In genomic region chr5:172689801-172690200, GRCh38 we compare ENCODE assay signal across 18 cellular contexts. TPM values are rescaled to one million over a fixed set of nuclear protein-coding genes. Genes with fewer than 3 reads are reported as not detected.
DNase-seq lines count a peak whose midpoint lies in the region; ATAC-seq, FAIRE-seq and TF ChIP-seq lines count a peak whose summit lies in the region.
"Had no signal": no experiment of that assay in that cellular context is flagged by ENCODE, and none has a peak within 500 bp of the region (broad histone marks: within the 10 kb centered on the region; RNA-seq: fewer than 3 reads in every experiment).

No MANE protein-coding gene starts in this region.

- H2AFZ ChIP-seq in GM12878 (ENCODE audit: control insufficient read depth, low read depth, low read length) = no peak overlapping the region
- H2AFZ ChIP-seq in osteoblast (ENCODE audit: low read length) = no peak overlapping the region

- no peak for TF ChIP-seq RAD21 in GM12878 (IDR thresholded peaks at IDR 0.05; ENCODE audit: insufficient read depth, low read depth, low read length)

- CTCF ChIA-PET in GM12878 (lab: Yijun Ruan, JAX) = no interaction called here

- peaks cover 25 to 98% (median 86%) of the 10 kb centered on the region in 9 donors for H3K4me1 ChIP-seq in heart right ventricle
- peaks cover 30% of the 10 kb centered on the region for H3K4me1 ChIP-seq in GM12878 (ENCODE audit: control insufficient read depth, insufficient read depth, low read length)
- H3K4me1 ChIP-seq in osteoblast (ENCODE audit: insufficient read depth, low read length) = peaks cover 4% of the 10 kb centered on the region
- peaks cover 12 to 25% (median 19%) of the 10 kb centered on the region in 4 donors for H3K4me1 ChIP-seq in upper lobe of left lung

- TF ChIP-seq EP300 in GM12878 (IDR thresholded peaks at IDR 0.05; ENCODE audit: borderline replicate concordance in 1 of 2, control insufficient read depth in 1 of 2, low read depth in 2 of 2, low read length in 2 of 2) (no peak), upper lobe of left lung (IDR thresholded peaks at IDR 0.05) (no peak)

- H3K27ac ChIP-seq in heart right ventricle (peak overlapping the region in 9 of 10 donors; percentile 26 to 92 (median 64)), GM12878 (ENCODE audit: control insufficient read depth, insufficient read depth) (no peak overlapping the region), osteoblast (ENCODE audit: low read depth, low read length) (no peak overlapping the region), upper lobe of left lung (peak overlapping the region; percentile 31 to 68 (median 50))

- H3K36me3 ChIP-seq in heart right ventricle (peaks cover 0 to 61% (median 4%) of the 10 kb centered on the region in 9 donors), GM12878 (ENCODE audit: control insufficient read depth in 2 of 2, insufficient read depth in 2 of 2, low read length in 1 of 2) (no peaks in the 10 kb centered on the region), osteoblast (ENCODE audit: insufficient read depth, low read length) (no peaks in the 10 kb centered on the region), upper lobe of left lung (peaks cover 0 to 21% (median 5%) of the 10 kb centered on the region in 4 donors)

- SMC1A ChIA-PET in GM12878 (lab: Charles Lee; ENCODE audit: uncharacterized antibody, unreplicated experiment) = interaction anchor here (0.8 kb wide), 1 partner anchor 22 kb away, joined by 3 read pairs; no protein-coding TSS in a partner anchor

- H3K79me2 ChIP-seq in GM12878 (ENCODE audit: control insufficient read depth, insufficient read depth, low read length) (no peaks in the 10 kb centered on the region), osteoblast (ENCODE audit: insufficient read depth, low read length) (no peaks in the 10 kb centered on the region)

- POLR2A ChIA-PET in GM12878 (lab: Charles Lee) = no interaction called here

- H3K4me2 ChIP-seq in GM12878 (ENCODE audit: control insufficient read depth, insufficient read depth) = 0 out of 2 replicates have a peak overlapping the region, but pooled peaks have one; percentile 18
- H3K4me2 ChIP-seq in osteoblast (ENCODE audit: insufficient read depth, low read length) = no peak overlapping the region

- no peaks in the 10 kb centered on the region for H4K20me1 ChIP-seq in GM12878 (ENCODE audit: control insufficient read depth, insufficient read depth)
- H4K20me1 ChIP-seq in osteoblast (ENCODE audit: insufficient read depth, low read length) = no peaks in the 10 kb centered on the region

- RAD21 ChIA-PET in GM12878 (lab: Charles Lee; ENCODE audit: unreplicated experiment) = no interaction called here

- intact Hi-C loops in heart right ventricle (cut with DNase I) (loop anchor here in 9 of 10 donors (2.0 to 10.0 kb wide), 8 partner anchors 42 to 135 kb away; partner anchors contain the start of gene NEURL1B (in 4 of the 9)), cardiac septum (cut with DNase I) (no loop called here), GM12878 (cut with micrococcal nuclease; ENCODE audit: unreplicated experiment) (loop anchor here (10.0 kb wide), 1 partner anchor 585 kb away; no protein-coding TSS in a partner anchor)

- BruUV-seq in GM12878 (replicated peaks; lab: Mats Ljungman, UMichigan) = no TSS peak

- in situ Hi-C loops in GM12878 (cut with MboI) = no loop called here

- TF ChIP-seq CTCF in heart right ventricle (IDR thresholded peaks at IDR 0.05) = no peak
- no peak for TF ChIP-seq CTCF in GM12878 (IDR thresholded peaks at IDR 0.05 in 2 of 3, conservative IDR thresholded peaks at IDR 0.05 in 1 of 3; ENCODE audit: control insufficient read depth in 2 of 3, extremely low read depth in 1 of 3, insufficient read depth in 1 of 3, low read depth in 3 of 3, low read length in 3 of 3)
- TF ChIP-seq CTCF in osteoblast (IDR thresholded peaks at IDR 0.05; ENCODE audit: extremely low read depth, low read depth, low read length) = no peak
- TF ChIP-seq CTCF in upper lobe of left lung (IDR thresholded peaks at IDR 0.05) = no peak

- no peak for TF ChIP-seq POLR2A in GM12878 (IDR thresholded peaks at IDR 0.05; ENCODE audit: low read depth, low read length)
- no peak for TF ChIP-seq POLR2A in upper lobe of left lung (IDR thresholded peaks at IDR 0.05)

- ATAC-seq in heart right ventricle = peak in 1 of 8 donors; percentile 7
- peak; percentile 12 for ATAC-seq in GM12878
- no peak for ATAC-seq in upper lobe of left lung (ENCODE audit: low FRiP score in 2 of 2)
- ATAC-seq in GM21447 (IDR thresholded peaks at IDR 0.05; ENCODE audit: unreplicated experiment) = no peak
- no peak for ATAC-seq in HG02973 (IDR thresholded peaks at IDR 0.05; ENCODE audit: unreplicated experiment)

- H3K9me3 ChIP-seq in heart right ventricle (no peaks in the 10 kb centered on the region), GM12878 (replicated peaks; ENCODE audit: control insufficient read depth, insufficient read depth, low read length) (no peaks in the 10 kb centered on the region), osteoblast (ENCODE audit: low read depth, low read length) (no peaks in the 10 kb centered on the region), upper lobe of left lung (no peaks in the 10 kb centered on the region)

- no peaks in the 10 kb centered on the region for H3K27me3 ChIP-seq in heart right ventricle
- no peaks in the 10 kb centered on the region for H3K27me3 ChIP-seq in GM12878 (replicated peaks in 1 of 2; ENCODE audit: control insufficient read depth in 2 of 2, insufficient read depth in 2 of 2, low read length in 1 of 2)
- H3K27me3 ChIP-seq in osteoblast (ENCODE audit: insufficient read depth, low read length) = no peaks in the 10 kb centered on the region
- H3K27me3 ChIP-seq in upper lobe of left lung = no peaks in the 10 kb centered on the region

- DNase-seq in heart right ventricle (no peak), cardiac septum (ENCODE audit: low spot score) (no peak), GM12878 (ENCODE audit: low read depth, low spot score) (no peak), osteoblast (ENCODE audit: insufficient read length, low spot score, missing footprints) (peak; percentile 44), upper lobe of left lung (no peak), HuH-7.5 (ENCODE audit: low spot score) (no peak)
- DNase-seq: activated gamma-delta T cell treated with Interleukin-2 at 50 U/mL for 16 hours; amniotic stem cell; EL; MM.1S; naive B cell; NCI-H187; NCI-H510A; SIG-M5; stimulated activated CD4-positive, alpha-beta T cell treated with anti-CD3 and anti-CD28 coated beads, Interleukin-12 subunit alpha, Interleukin-12 subunit beta, amount 100 ng/mL, for 4 hours had no signal

- WGBS in heart right ventricle, 2 donors = 72 to 80% methylated on average over 10 of the region's 10 CpGs
- 19% methylated on average over 10 of the region's 10 CpGs for WGBS in GM12878 (ENCODE audit: insufficient coverage, insufficient replicate concordance, low lambda C conversion rate, missing lambda C conversion rate)
- 87 to 88% methylated on average over 5 to 9 of the region's 10 CpGs for WGBS in upper lobe of left lung, 2 donors

- H3K9ac ChIP-seq in GM12878 (ENCODE audit: control insufficient read depth, insufficient read depth, low read length) = no peak overlapping the region; the same call in 1 of the 2 replicates

- H3K4me3 ChIP-seq in heart right ventricle (no peak overlapping the region), GM12878 (no peak overlapping the region), osteoblast (ENCODE audit: insufficient read depth, low read length) (no peak overlapping the region), upper lobe of left lung (no peak overlapping the region)

- FAIRE-seq in GM12878 (lab: Jason Lieb, UNC) = no peak
- FAIRE-seq: urothelium cell line had no signal

TF ChIP-seq in GM12878, 131 proteins besides CTCF, POLR2A, EP300 and RAD21:
- peak; percentile 58 for TF ChIP-seq USF1 (IDR thresholded peaks at IDR 0.05; ENCODE audit: borderline replicate concordance, extremely low read length, insufficient read depth, low read depth, low read length)
- no peak for TF ChIP-seq E2F4 (IDR thresholded peaks at IDR 0.05; ENCODE audit: low read depth, low read length)

RNA-seq across cellular contexts. Expression of gene NEURL1B, which starts 48.7 kb away (rescaled TPM):
- total RNA-seq in heart right ventricle (10 to 100 TPM; 14.4 to 45.8 (median 21.6) TPM), cardiac septum (19.7 TPM), GM12878 (2014; rRNA removed) (0.05 and 0.28 TPM in 2 replicates), GM12878 (2014; rRNA removed; fragmentation: Illumina TruSeq; extraction: Trizol) (0.04 and 0.05 TPM in 2 replicates), GM12878 (2021) (0.16 and 0.26 TPM in 2 replicates), osteoblast (0.29 and 0.36 TPM in 2 replicates), upper lobe of left lung (10 to 100 TPM in 4 of 6 donors, 1 to 10 TPM in 2; 6.3 to 29.4 (median 15.1) TPM)
- polyA plus RNA-seq in heart right ventricle (10 to 100 TPM; 16.7 to 29.1 TPM), GM12878 (2011; rRNA removed) (0.03 and 0.05 TPM in 2 replicates), GM12878 (2014; fragmentation: Illumina TruSeq; extraction: Trizol) (0.04 TPM in 1 of 2 replicates, not detected in the other), GM12878 (2014; fragmentation: Nextera tagmentation; extraction: Ambion mirVana) (not detected), GM12878 (2014; rRNA removed) (0.05 TPM in 2 replicates), GM12878 (2016; fragmentation: Nextera tagmentation; extraction: Ambion mirVana) (not detected)
- total RNA-seq in GM12878 (2013; cell fraction: nucleolus; rRNA removed) = 0.12 and 0.21 TPM in 2 replicates
- 0.07 TPM for polyA plus RNA-seq in GM12878 (2011; ENCODE audit: low read depth)
- 0.06 and 0.08 TPM in 2 replicates for polyA plus RNA-seq in GM12878 (2011; cell fraction: cytosol; rRNA removed)
- polyA plus RNA-seq in GM12878 (2011; cell fraction: nucleus; rRNA removed) = 0.16 and 0.20 TPM in 2 replicates
- polyA plus RNA-seq in GM12878 (2012) = 0.07 and 0.12 TPM in 2 replicates
- polyA minus RNA-seq in GM12878 (2011; rRNA and poly(A)+ RNA removed) = 0.05 and 0.07 TPM in 2 replicates
- polyA minus RNA-seq in GM12878 (2011; cell fraction: cytosol; rRNA and poly(A)+ RNA removed) = not detected in 2 replicates
- 0.12 and 0.19 TPM in 2 replicates for polyA minus RNA-seq in GM12878 (2011; cell fraction: nucleus; rRNA and poly(A)+ RNA removed)

Comparison
In these comparisons a context has a peak if more than half of its experiments do, and no peak if none do; other contexts are left out.
1. H3K27ac ChIP-seq: peak in heart right ventricle (9 of 10) and upper lobe of left lung (4 of 4); none in GM12878 (single experiment) and osteoblast (single experiment).